ENCODE assay signal across 9 cellular contexts in genomic region chrX:2325076-2325784, GRCh38.
DNase-seq lines count a peak whose midpoint lies in the region; ATAC-seq and TF ChIP-seq lines count a peak whose summit lies in the region.
"Had no signal": no experiment of that assay in that cellular context is flagged by ENCODE, and none has a peak within 500 bp of the region (broad histone marks: within the 10 kb centered on the region; RNA-seq: fewer than 3 reads in every experiment).

No MANE protein-coding gene starts in this region.

- ATAC-seq in HG03469 (IDR thresholded peaks at IDR 0.05; ENCODE audit: unreplicated experiment) (no peak), HG03565 (IDR thresholded peaks at IDR 0.05; ENCODE audit: unreplicated experiment) (no peak)
- ATAC-seq: stimulated activated effector memory CD8-positive, alpha-beta T cell treated with anti-CD3 and anti-CD28 coated beads, Interleukin-12 subunit alpha, Interleukin-12 subunit beta, amount 100 ng/mL, for 72 hours had no signal

- H3K23ac ChIP-seq in trophoblast cell (ENCODE audit: low read length), result no peak overlapping the region

- no peaks in the 10 kb centered on the region for H3K27me3 Mint-ChIP-seq in activated CD4-positive, alpha-beta T cell treated with anti-CD3 and anti-CD28 coated beads, Interleukin-2, amount 10 ng/mL, durations not matched to agents 7 days and 5 days

- peaks cover 7% of the 10 kb centered on the region for H3K36me3 Mint-ChIP-seq in activated CD4-positive, alpha-beta T cell treated with anti-CD3 and anti-CD28 coated beads, Interleukin-2, amount 10 ng/mL, durations not matched to agents 7 days and 5 days (ENCODE audit: low read depth)
- H3K36me3 Mint-ChIP-seq: stimulated activated effector memory CD8-positive, alpha-beta T cell treated with anti-CD3 and anti-CD28 coated beads, Interleukin-12 subunit alpha, Interleukin-12 subunit beta, amount 100 ng/mL, for 72 hours had no signal

- H4K8ac ChIP-seq in trophoblast cell (ENCODE audit: low read depth, low read length), result no peak overlapping the region

- DNase-seq in activated CD4-positive, alpha-beta T cell treated with anti-CD3 and anti-CD28 coated beads, Interleukin-2, amount 10 ng/mL, durations not matched to agents 7 days and 5 days, result peak; percentile 7
- DNase-seq in fibroblast of peridontal ligament (ENCODE audit: extremely low read depth) (peak; percentile 70), trophoblast cell (peak; percentile 81 to 90), DMS79 (lab: John Stamatoyannopoulos, UW) (no peak), NCI-H524 treated with DMSO at 0.1 percent for 48 hours (lab: John Stamatoyannopoulos, UW) (no peak)

- no peaks in the 10 kb centered on the region for H3K27me3 ChIP-seq in trophoblast cell (ENCODE audit: insufficient read depth, low read length)

- H2BK120ac ChIP-seq in trophoblast cell (ENCODE audit: insufficient read depth, low read length, poor library complexity), result no peak overlapping the region

- peak overlapping the region; percentile 57 for H3K27ac Mint-ChIP-seq in activated CD4-positive, alpha-beta T cell treated with anti-CD3 and anti-CD28 coated beads, Interleukin-2, amount 10 ng/mL, durations not matched to agents 7 days and 5 days
- H3K27ac Mint-ChIP-seq: stimulated activated effector memory CD8-positive, alpha-beta T cell treated with anti-CD3 and anti-CD28 coated beads, Interleukin-12 subunit alpha, Interleukin-12 subunit beta, amount 100 ng/mL, for 72 hours had no signal

- no peaks in the 10 kb centered on the region for H3K79me2 ChIP-seq in trophoblast cell (ENCODE audit: control insufficient read depth, insufficient read depth, low read length, poor library complexity)

- no peak overlapping the region for H2BK12ac ChIP-seq in trophoblast cell (ENCODE audit: low read length)

- peaks cover 2% of the 10 kb centered on the region for H3K4me1 Mint-ChIP-seq in activated CD4-positive, alpha-beta T cell treated with anti-CD3 and anti-CD28 coated beads, Interleukin-2, amount 10 ng/mL, durations not matched to agents 7 days and 5 days
- H3K4me1 Mint-ChIP-seq: stimulated activated effector memory CD8-positive, alpha-beta T cell treated with anti-CD3 and anti-CD28 coated beads, Interleukin-12 subunit alpha, Interleukin-12 subunit beta, amount 100 ng/mL, for 72 hours had no signal

- no peak overlapping the region for H3K4me3 ChIP-seq in trophoblast cell (ENCODE audit: low read depth, low read length)

- no peak overlapping the region for H4K12ac ChIP-seq in trophoblast cell (ENCODE audit: low read depth, low read length)

- no peak overlapping the region for H3K27ac ChIP-seq in trophoblast cell (ENCODE audit: low read depth, low read length)

- no peak overlapping the region for H3K14ac ChIP-seq in trophoblast cell (ENCODE audit: low read length)

- no peak overlapping the region for H2AFZ ChIP-seq in trophoblast cell (ENCODE audit: insufficient read depth, low read length, poor library complexity)

- H3K9me3 Mint-ChIP-seq in activated CD4-positive, alpha-beta T cell treated with anti-CD3 and anti-CD28 coated beads, Interleukin-2, amount 10 ng/mL, durations not matched to agents 7 days and 5 days, result peaks cover 15% of the 10 kb centered on the region

- H3K9ac ChIP-seq in trophoblast cell (ENCODE audit: low read length), result no peak overlapping the region

- peaks cover 3 to 5% of the 10 kb centered on the region in 2 experiments for H3K4me1 ChIP-seq in trophoblast cell (ENCODE audit: control insufficient read depth in 1 of 2, insufficient read depth in 2 of 2, low read length in 2 of 2)

- TF ChIP-seq POLR2A in GM19099 (IDR thresholded peaks at IDR 0.05; ENCODE audit: extremely low read depth, insufficient read length, low read depth), result peak; percentile 61

- no peak overlapping the region for H3K4me2 ChIP-seq in trophoblast cell (ENCODE audit: low read length)

- POLR2A ChIA-PET in activated CD4-positive, alpha-beta T cell treated with anti-CD3 and anti-CD28 coated beads, Interleukin-2, amount 10 ng/mL, durations not matched to agents 7 days and 5 days (lab: Charles Lee), result no interaction called here

- no peak overlapping the region for H2AK5ac ChIP-seq in trophoblast cell (ENCODE audit: low read length)

- no peak overlapping the region for H3K4ac ChIP-seq in trophoblast cell (ENCODE audit: low read depth, low read length)

- peak overlapping the region; percentile 56 for H3K4me3 Mint-ChIP-seq in activated CD4-positive, alpha-beta T cell treated with anti-CD3 and anti-CD28 coated beads, Interleukin-2, amount 10 ng/mL, durations not matched to agents 7 days and 5 days
- H3K4me3 Mint-ChIP-seq: stimulated activated effector memory CD8-positive, alpha-beta T cell treated with anti-CD3 and anti-CD28 coated beads, Interleukin-12 subunit alpha, Interleukin-12 subunit beta, amount 100 ng/mL, for 72 hours had no signal

- no peak overlapping the region for H4K91ac ChIP-seq in trophoblast cell (ENCODE audit: low read depth, low read length)

- no CpG with 5 or more reads among the region's 27 CpGs for WGBS in trophoblast cell (ENCODE audit: extremely low coverage, insufficient coverage, insufficient read length)

- no peak overlapping the region for H2BK5ac ChIP-seq in trophoblast cell (ENCODE audit: low read depth, low read length, poor library complexity)

- H3K18ac ChIP-seq in trophoblast cell (ENCODE audit: low read length), result no peak overlapping the region

- CTCF ChIA-PET in activated CD4-positive, alpha-beta T cell treated with anti-CD3 and anti-CD28 coated beads, Interleukin-2, amount 10 ng/mL, durations not matched to agents 7 days and 5 days (lab: Charles Lee), result no interaction called here

- no peaks in the 10 kb centered on the region for H3K36me3 ChIP-seq in trophoblast cell (ENCODE audit: control insufficient read depth in 1 of 2, insufficient read depth in 2 of 2, low read length in 2 of 2)

- H3K9me3 ChIP-seq in trophoblast cell (ENCODE audit: insufficient read depth, low read depth, low read length), result no peaks in the 10 kb centered on the region

- no peaks in the 10 kb centered on the region for H3K79me1 ChIP-seq in trophoblast cell (ENCODE audit: low read length)

Comparison
In these comparisons a context has a peak if more than half of its experiments do, and no peak if none do; other contexts are left out.
1. DNase-seq: peak in activated CD4-positive, alpha-beta T cell treated with anti-CD3 and anti-CD28 coated beads, Interleukin-2, amount 10 ng/mL, durations not matched to agents 7 days and 5 days (single experiment), fibroblast of peridontal ligament (single experiment) and trophoblast cell (2 of 2); none in DMS79 (single experiment) and NCI-H524 treated with DMSO at 0.1 percent for 48 hours (single experiment).